8 cellular contexts compared by ENCODE assay signal in genomic region chr17:48037036-48037881, GRCh38. TPM values are rescaled to one million over a fixed set of nuclear protein-coding genes. Genes with fewer than 3 reads are reported as not detected.
DNase-seq lines count a peak whose midpoint lies in the region; ATAC-seq and TF ChIP-seq lines count a peak whose summit lies in the region.

TSS of gene COPZ2 (minus strand) at chr17:48037797. CDS start at chr17:48037777, 20 bp downstream.

- peak; percentile 47 for TF ChIP-seq CTCF in colonic mucosa (IDR thresholded peaks at IDR 0.05)
- TF ChIP-seq CTCF in liver (IDR thresholded peaks at IDR 0.05; ENCODE audit: low read depth, low read length, missing input control): peak; percentile 47

- H3K4me3 ChIP-seq in BLaER1 treated with 17β-estradiol and CSF1 and Interleukin-3, amounts not matched to agents 10 nM and 100 nM: peak within 1 kb of the TSS; percentile 34 to 68 (median 54)
- H3K4me3 ChIP-seq in colonic mucosa (peak within 1 kb of the TSS; percentile 71), liver (ENCODE audit: low read depth in 1 of 3, low read length in 3 of 3) (peak within 1 kb of the TSS; percentile 53 to 67 (median 60))

- H3K9me3 ChIP-seq in BLaER1 treated with 17β-estradiol and CSF1 and Interleukin-3, amounts not matched to agents 10 nM and 100 nM (replicated peaks in 1 of 11): no peaks in the 10 kb centered on the region
- H3K9me3 ChIP-seq in colonic mucosa: no peaks in the 10 kb centered on the region
- H3K9me3 ChIP-seq in liver (ENCODE audit: control insufficient read depth in 4 of 4, low read length in 3 of 4): no peaks in the 10 kb centered on the region

- intact Hi-C loops in colonic mucosa (cut with DNase I): no loop called here

- H4K20me1 ChIP-seq in BLaER1 treated with 17β-estradiol and CSF1 and Interleukin-3, amounts not matched to agents 10 nM and 100 nM: peaks cover 0 to 24% (median 12%) of the 10 kb centered on the region in 11 experiments; a peak in 11 of 22 replicates

- DNase-seq in colonic mucosa: peak; percentile 53
- DNase-seq in stimulated activated CD4-positive, alpha-beta T cell treated with anti-CD3 and anti-CD28 coated beads, TNF-alpha, amount 100 ng/mL, for 48 hours (ENCODE audit: low read depth in 3 of 3): peak in 2 of 3 donors; percentile 46 to 53
- no peak for DNase-seq in NCI-H1930 (lab: John Stamatoyannopoulos, UW)

- no peaks in the 10 kb centered on the region for H3K36me3 ChIP-seq in BLaER1 treated with 17β-estradiol and CSF1 and Interleukin-3, amounts not matched to agents 10 nM and 100 nM
- H3K36me3 ChIP-seq in colonic mucosa: no peaks in the 10 kb centered on the region
- no peaks in the 10 kb centered on the region for H3K36me3 ChIP-seq in liver (ENCODE audit: control insufficient read depth in 4 of 4, insufficient read depth in 3 of 4, low read depth in 1 of 4, low read length in 3 of 4)

- peak within 1 kb of the TSS in 7 of 11 experiments; percentile 40 to 76 (median 60); a peak in 12 of 22 replicates for H3K9ac ChIP-seq in BLaER1 treated with 17β-estradiol and CSF1 and Interleukin-3, amounts not matched to agents 10 nM and 100 nM
- H3K9ac ChIP-seq in colonic mucosa (ENCODE audit: low read depth in 2 of 2, low read length in 2 of 2) (peak within 1 kb of the TSS; percentile 34 to 69), liver (ENCODE audit: low read depth in 1 of 2, low read length in 2 of 2) (no peak within 1 kb of the TSS)

- peak; percentile 27 to 71 for TF ChIP-seq RAD21 in liver (IDR thresholded peaks at IDR 0.05)

- H3K27ac ChIP-seq in BLaER1 treated with 17β-estradiol and CSF1 and Interleukin-3, amounts not matched to agents 10 nM and 100 nM: no peak within 1 kb of the TSS; a peak in 1 of 22 replicates
- H3K27ac ChIP-seq in colonic mucosa: no peak within 1 kb of the TSS
- H3K27ac ChIP-seq in liver (ENCODE audit: low read depth in 1 of 2, low read length in 2 of 2): peak within 1 kb of the TSS; percentile 6 to 10

- 1% methylated on average over 81 of the region's 81 CpGs for WGBS in liver

- H3K4me2 ChIP-seq in BLaER1 treated with 17β-estradiol and CSF1 and Interleukin-3, amounts not matched to agents 10 nM and 100 nM: peak within 1 kb of the TSS; percentile 65 to 97 (median 82)

- ATAC-seq in HG03039 (IDR thresholded peaks at IDR 0.05; ENCODE audit: unreplicated experiment) (peak; percentile 52), HG02610 (IDR thresholded peaks at IDR 0.05; ENCODE audit: unreplicated experiment) (no peak)
- peak; percentile 81 to 85 for ATAC-seq in activated CD4-positive, CD25-positive, alpha-beta regulatory T cell treated with anti-CD3 and anti-CD28 coated beads, Interleukin-2, amount 50 U/mL, for 24 hours

- peaks cover 0 to 10% (median 8%) of the 10 kb centered on the region in 10 experiments; a peak in 16 of 20 replicates for H3K4me1 ChIP-seq in BLaER1 treated with 17β-estradiol and CSF1 and Interleukin-3, amounts not matched to agents 10 nM and 100 nM
- H3K4me1 ChIP-seq in colonic mucosa (peaks cover 5% of the 10 kb centered on the region), liver (ENCODE audit: control insufficient read depth in 4 of 4, insufficient read depth in 4 of 4, low read length in 3 of 4) (peaks cover 0 to 12% (median 7%) of the 10 kb centered on the region in 4 donors)

- peaks cover 55 to 88% (median 81%) of the 10 kb centered on the region in 11 experiments for H3K27me3 ChIP-seq in BLaER1 treated with 17β-estradiol and CSF1 and Interleukin-3, amounts not matched to agents 10 nM and 100 nM
- no peaks in the 10 kb centered on the region for H3K27me3 ChIP-seq in colonic mucosa
- no peaks in the 10 kb centered on the region for H3K27me3 ChIP-seq in liver (ENCODE audit: control insufficient read depth in 4 of 4, insufficient read depth in 4 of 4, low read length in 3 of 4)

TF ChIP-seq in liver, 16 proteins besides CTCF, POLR2A, EP300 and RAD21:
- no peak for TF ChIP-seq EGR1 (IDR thresholded peaks at IDR 0.05; ENCODE audit: low read depth in 2 of 2)
- peak; percentile 23 for TF ChIP-seq TAF1 (conservative IDR thresholded peaks at IDR 0.05)
- peak in 1 of 2 donors; percentile 8 for TF ChIP-seq RXRA (IDR thresholded peaks at IDR 0.05)
- no peak for TF ChIP-seq ATF3 (IDR thresholded peaks at IDR 0.05)
- TF ChIP-seq YY1 (IDR thresholded peaks at IDR 0.05): peak; percentile 21

RNA-seq across cellular contexts. Expression of gene COPZ2, which starts in this region (rescaled TPM):
- total RNA-seq in colonic mucosa: 1 to 10 TPM; 4.3 to 9.9 TPM
- 10 to 100 TPM in 1 of 2 donors, 1 to 10 TPM in 1; 2.6 to 13.3 TPM for total RNA-seq in liver
- polyA plus RNA-seq in liver: 10 to 100 TPM; 22.4 to 38.1 TPM

Comparison
In these comparisons a context has a peak if more than half of its experiments do, and no peak if none do; other contexts are left out.
1. H3K27ac ChIP-seq: peak in liver (2 of 2); none in BLaER1 treated with 17β-estradiol and CSF1 and Interleukin-3, amounts not matched to agents 10 nM and 100 nM (0 of 11) and colonic mucosa (single experiment).
2. H3K9ac ChIP-seq: peak in BLaER1 treated with 17β-estradiol and CSF1 and Interleukin-3, amounts not matched to agents 10 nM and 100 nM (7 of 11) and colonic mucosa (2 of 2); none in liver (0 of 2).
3. DNase-seq: peak in colonic mucosa (single experiment) and stimulated activated CD4-positive, alpha-beta T cell treated with anti-CD3 and anti-CD28 coated beads, TNF-alpha, amount 100 ng/mL, for 48 hours (2 of 3); none in NCI-H1930 (0 of 2).
4. Peak in every context shown above with its lines, with median percentiles within 50 percentile points of each other: H3K4me3 ChIP-seq.